8 cellular contexts compared by ENCODE assay signal in the genomic region with DNA sequence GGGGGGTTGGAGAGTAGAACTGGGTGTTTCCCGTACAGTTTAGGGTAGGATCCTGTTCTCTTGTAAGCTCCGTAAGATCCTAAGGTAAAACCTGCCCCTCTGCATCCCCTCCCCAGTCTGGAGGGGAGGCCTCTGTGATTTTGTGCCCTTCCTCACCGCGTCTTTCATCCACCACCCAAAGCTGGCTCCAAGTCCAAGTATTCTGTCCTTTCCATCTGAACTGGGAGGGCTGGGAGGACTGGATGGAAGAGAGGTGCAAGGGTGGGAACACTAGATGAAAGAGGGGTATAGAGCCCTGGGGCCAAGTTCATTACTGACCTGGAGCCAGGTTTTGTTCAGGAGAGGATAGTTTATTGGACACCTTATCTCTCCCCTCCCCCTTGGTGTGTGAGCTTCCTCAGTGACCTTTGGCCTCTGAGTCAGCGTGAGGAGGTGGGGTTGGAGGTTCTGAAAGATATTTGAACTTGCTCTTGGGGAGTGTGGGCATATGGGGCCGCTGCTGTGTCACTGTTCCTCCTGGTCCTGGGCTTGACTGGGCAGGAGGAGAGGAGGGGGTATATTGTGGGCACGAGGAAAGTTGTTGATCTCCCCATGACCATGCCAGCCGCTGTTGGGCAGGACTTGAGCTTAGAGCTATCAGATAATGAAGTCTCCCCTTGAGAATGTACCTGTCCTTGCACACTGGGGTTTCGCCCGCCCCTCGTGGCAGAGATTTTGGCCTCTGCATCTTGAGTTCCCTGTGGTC. TPM values are rescaled to one million over a fixed set of nuclear protein-coding genes. Genes with fewer than 3 reads are reported as not detected.
DNase-seq lines count a peak whose midpoint lies in the region; ATAC-seq and TF ChIP-seq lines count a peak whose summit lies in the region.

No MANE protein-coding gene starts in this region.

- H3K9me3 ChIP-seq in Peyer's patch (no peaks in the 10 kb centered on the region), prostate gland (no peaks in the 10 kb centered on the region), aorta (ENCODE audit: control insufficient read depth, low read length) (no peaks in the 10 kb centered on the region)

- TF ChIP-seq CTCF in Peyer's patch (IDR thresholded peaks at IDR 0.05): peak in 2 of 6 experiments; percentile 22 to 48
- TF ChIP-seq CTCF in prostate gland (IDR thresholded peaks at IDR 0.05): no peak

- H3K4me1 ChIP-seq in Peyer's patch (peaks cover 0 to 57% (median 38%) of the 10 kb centered on the region in 4 donors), prostate gland (replicated peaks) (peaks cover 15% of the 10 kb centered on the region), aorta (ENCODE audit: control insufficient read depth in 1 of 2, insufficient read depth in 2 of 2, low read length in 2 of 2) (peaks cover 0 to 5% of the 10 kb centered on the region in 2 donors)

- ATAC-seq in Right ventricle myocardium inferior (no peak), aorta (ENCODE audit: low FRiP score) (no peak)

- H3K27ac ChIP-seq in Peyer's patch (peak overlapping the region; percentile 89 to 99 (median 98)), prostate gland (peak overlapping the region; percentile 97), aorta (ENCODE audit: low read depth in 1 of 2, low read length in 2 of 2) (peak overlapping the region in 1 of 2 donors; percentile 46)

- H3K36me3 ChIP-seq in Peyer's patch (peaks cover 0 to 4% (median 0%) of the 10 kb centered on the region in 3 donors), prostate gland (no peaks in the 10 kb centered on the region), aorta (ENCODE audit: control insufficient read depth in 1 of 2, insufficient read depth in 2 of 2, low read length in 1 of 2) (no peaks in the 10 kb centered on the region)

- H3K4me3 ChIP-seq in Peyer's patch (peak overlapping the region; percentile 77 to 95 (median 89)), prostate gland (peak overlapping the region; percentile 84 to 93), aorta (ENCODE audit: low read length in 2 of 2) (peak overlapping the region; percentile 59 to 77)

- peak; percentile 90 to 93 for TF ChIP-seq POLR2A in Peyer's patch (IDR thresholded peaks at IDR 0.05)
- peak; percentile 40 for TF ChIP-seq POLR2A in prostate gland (IDR thresholded peaks at IDR 0.05)

- whole genome bisulfite sequencing in prostate gland: 20% methylated on average over 11 of the region's 11 CpGs
- 3 to 5% methylated on average over 11 of the region's 11 CpGs for WGBS in aorta, 2 donors

- intact Hi-C loops in Right ventricle myocardium inferior (cut with DNase I): loop anchor here (2.0 to 5.0 kb wide), 3 partner anchors 25 to 96 kb away; a partner anchor contains a TSS
- intact Hi-C loops in prostate gland (cut with DNase I): loop anchor here (5.0 kb wide), 3 partner anchors 56 to 111 kb away; a partner anchor contains a TSS
- intact Hi-C loops in aorta (cut with DNase I): loop anchor here in 1 of 2 donors (10.0 kb wide), 1 partner anchor 283 kb away; a partner anchor contains a TSS

- H3K27me3 ChIP-seq in Peyer's patch (no peaks in the 10 kb centered on the region), prostate gland (replicated peaks; ENCODE audit: insufficient read depth) (no peaks in the 10 kb centered on the region), aorta (ENCODE audit: control insufficient read depth in 1 of 2, insufficient read depth in 2 of 2, low read length in 1 of 2) (no peaks in the 10 kb centered on the region)

- DNase-seq in NCI-H2029 (lab: John Stamatoyannopoulos, UW) (peak; percentile 48), NCI-H2029 treated with DMSO at 0.1 percent for 48 hours (lab: John Stamatoyannopoulos, UW) (no peak), Peyer's patch (peak; percentile 62 to 94 (median 89)), Right ventricle myocardium inferior (ENCODE audit: missing footprints) (peak; percentile 83), prostate gland (ENCODE audit: low spot score) (peak; percentile 21), aorta (peak; percentile 81 to 90), DMS79 (lab: John Stamatoyannopoulos, UW) (no peak)
- DNase-seq in activated effector memory CD4-positive, alpha-beta T cell treated with anti-CD3 and anti-CD28 coated beads, Interleukin-2, amount 50 U/mL, for 16 hours: peak; percentile 92

RNA-seq across cellular contexts. Expression of a gene that starts 1.6 kb away (rescaled TPM):
- total RNA-seq in Peyer's patch (100 to 1,000 TPM; 166 to 654 (median 590) TPM), Right ventricle myocardium inferior (38.5 TPM), prostate gland (10 to 100 TPM; 61.8 to 93.4 TPM), aorta (100 to 1,000 TPM; 136 to 169 TPM)
- polyA plus RNA-seq in aorta: 10 to 100 TPM; 68.5 to 78.9 TPM

RNA-seq across cellular contexts. Expression of a gene that starts 17.9 kb away (rescaled TPM):
- 1,000 to 10,000 TPM in 1 of 4 donors, 100 to 1,000 TPM in 3; 347 to 1,233 (median 540) TPM for total RNA-seq in Peyer's patch
- total RNA-seq in Right ventricle myocardium inferior: 897 TPM
- 1,000 to 10,000 TPM; 1,006 to 2,029 TPM for total RNA-seq in prostate gland
- 1,000 to 10,000 TPM; 1,147 to 1,150 TPM for total RNA-seq in aorta
- 1,000 to 10,000 TPM; 2,973 to 5,274 TPM for polyA plus RNA-seq in aorta

RNA-seq across cellular contexts. Expression of a gene that starts 46.3 kb away (rescaled TPM):
- total RNA-seq in Peyer's patch (100 to 1,000 TPM in 1 of 4 donors, 10 to 100 TPM in 3; 49.4 to 106 (median 56.5) TPM), Right ventricle myocardium inferior (9.4 TPM), prostate gland (10 to 100 TPM; 21.9 to 23.3 TPM), aorta (10 to 100 TPM; 19.0 to 23.9 TPM)
- polyA plus RNA-seq in aorta: 10 to 100 TPM in 1 of 2 donors, 1 to 10 TPM in 1; 7.1 to 32.7 TPM

Comparison
In these comparisons a context has a peak if more than half of its experiments do, and no peak if none do; other contexts are left out.
1. DNase-seq: peak in NCI-H2029 (single experiment), Peyer's patch (3 of 3), activated effector memory CD4-positive, alpha-beta T cell treated with anti-CD3 and anti-CD28 coated beads, Interleukin-2, amount 50 U/mL, for 16 hours (single experiment), Right ventricle myocardium inferior (single experiment), prostate gland (single experiment) and aorta (2 of 2); none in NCI-H2029 treated with DMSO at 0.1 percent for 48 hours (single experiment) and DMS79 (single experiment).
2. Peak in every context shown above with its lines, with median percentiles within 50 percentile points of each other: H3K4me3 ChIP-seq.